In the genomic region with DNA sequence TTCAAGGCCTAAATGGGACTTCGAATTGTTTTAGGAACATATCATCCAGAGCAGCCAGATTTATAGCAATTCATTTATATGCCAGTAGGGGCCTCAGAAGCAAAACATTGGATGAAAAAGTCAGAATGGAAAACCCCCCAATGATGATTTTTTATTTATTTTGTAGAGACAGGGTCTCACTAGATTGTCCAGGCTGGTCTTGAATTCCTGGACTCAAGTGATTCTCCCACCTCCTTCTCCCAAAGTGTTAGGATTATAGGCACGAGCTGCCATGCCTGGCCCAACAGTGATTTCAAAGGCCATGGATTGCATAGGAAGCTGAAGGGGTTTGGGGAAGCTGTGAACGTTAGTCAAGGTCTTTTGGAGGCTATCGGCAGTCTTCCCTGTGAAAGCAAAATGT, we compare ENCODE assay signal across 11 cellular contexts. TPM values are rescaled to one million over a fixed set of nuclear protein-coding genes. Genes with fewer than 3 reads are reported as not detected.
DNase-seq lines count a peak whose midpoint lies in the region; ATAC-seq and TF ChIP-seq lines count a peak whose summit lies in the region.
"Had no signal": no experiment of that assay in that cellular context is flagged by ENCODE, and none has a peak within 500 bp of the region (broad histone marks: within the 10 kb centered on the region; RNA-seq: fewer than 3 reads in every experiment).

No MANE protein-coding gene starts in this region.

- no peaks in the 10 kb centered on the region for H3K27me3 ChIP-seq in tibial artery
- H3K27me3 ChIP-seq: SJSA1 had no signal

- H3K36me3 ChIP-seq in tibial artery: no peaks in the 10 kb centered on the region

- H3K4me1 ChIP-seq in tibial artery: peaks cover 0 to 16% (median 11%) of the 10 kb centered on the region in 4 donors

- H3K9me3 Mint-ChIP-seq in activated CD8-positive, alpha-beta T cell treated with anti-CD3 and anti-CD28 coated beads for 36 hours: no peaks in the 10 kb centered on the region
- H3K9me3 Mint-ChIP-seq in activated CD8-positive, alpha-beta T cell treated with anti-CD3 and anti-CD28 coated beads, Interleukin-2, amount 10 ng/mL, durations not matched to agents 7 days and 5 days (ENCODE audit: insufficient read depth): no peaks in the 10 kb centered on the region

- peaks cover 6% of the 10 kb centered on the region for H3K36me3 Mint-ChIP-seq in activated CD8-positive, alpha-beta T cell treated with anti-CD3 and anti-CD28 coated beads for 36 hours (ENCODE audit: low read depth)
- H3K36me3 Mint-ChIP-seq in activated CD8-positive, alpha-beta T cell treated with anti-CD3 and anti-CD28 coated beads, Interleukin-2, amount 10 ng/mL, durations not matched to agents 7 days and 5 days (ENCODE audit: low read depth): peaks cover 13% of the 10 kb centered on the region

- ATAC-seq in activated CD8-positive, alpha-beta T cell treated with anti-CD3 and anti-CD28 coated beads for 36 hours: no peak
- ATAC-seq in activated CD8-positive, alpha-beta T cell treated with anti-CD3 and anti-CD28 coated beads, Interleukin-2, amount 10 ng/mL, durations not matched to agents 7 days and 5 days: no peak

- POLR2A ChIA-PET in activated CD8-positive, alpha-beta T cell treated with anti-CD3 and anti-CD28 coated beads for 36 hours (lab: Charles Lee): interaction anchor here (1.0 kb wide), 1 partner anchor 14 kb away, joined by 4 read pairs; no protein-coding TSS in a partner anchor
- POLR2A ChIA-PET in activated CD8-positive, alpha-beta T cell treated with anti-CD3 and anti-CD28 coated beads, Interleukin-2, amount 10 ng/mL, durations not matched to agents 7 days and 5 days (lab: Charles Lee): interaction anchor here (0.6 kb wide), 1 partner anchor 124 kb away, joined by 4 read pairs; no protein-coding TSS in a partner anchor

- H3K27me3 Mint-ChIP-seq in activated CD8-positive, alpha-beta T cell treated with anti-CD3 and anti-CD28 coated beads for 36 hours: no peaks in the 10 kb centered on the region
- H3K27me3 Mint-ChIP-seq in activated CD8-positive, alpha-beta T cell treated with anti-CD3 and anti-CD28 coated beads, Interleukin-2, amount 10 ng/mL, durations not matched to agents 7 days and 5 days (ENCODE audit: low read depth): no peaks in the 10 kb centered on the region

- H3K27ac ChIP-seq in tibial artery: no peak overlapping the region

- no peak overlapping the region for H3K27ac Mint-ChIP-seq in activated CD8-positive, alpha-beta T cell treated with anti-CD3 and anti-CD28 coated beads for 36 hours
- no peak overlapping the region for H3K27ac Mint-ChIP-seq in activated CD8-positive, alpha-beta T cell treated with anti-CD3 and anti-CD28 coated beads, Interleukin-2, amount 10 ng/mL, durations not matched to agents 7 days and 5 days

- no peaks in the 10 kb centered on the region for H3K9me3 ChIP-seq in tibial artery
- H3K9me3 ChIP-seq: SJSA1 had no signal

- no peak overlapping the region for H3K4me3 Mint-ChIP-seq in activated CD8-positive, alpha-beta T cell treated with anti-CD3 and anti-CD28 coated beads for 36 hours
- no peak overlapping the region for H3K4me3 Mint-ChIP-seq in activated CD8-positive, alpha-beta T cell treated with anti-CD3 and anti-CD28 coated beads, Interleukin-2, amount 10 ng/mL, durations not matched to agents 7 days and 5 days

- peaks cover 24% of the 10 kb centered on the region for H3K4me1 Mint-ChIP-seq in activated CD8-positive, alpha-beta T cell treated with anti-CD3 and anti-CD28 coated beads for 36 hours (ENCODE audit: low read depth)
- peaks cover 16% of the 10 kb centered on the region for H3K4me1 Mint-ChIP-seq in activated CD8-positive, alpha-beta T cell treated with anti-CD3 and anti-CD28 coated beads, Interleukin-2, amount 10 ng/mL, durations not matched to agents 7 days and 5 days (ENCODE audit: low read depth)

- intact Hi-C loops in activated CD8-positive, alpha-beta T cell treated with anti-CD3 and anti-CD28 coated beads for 36 hours (cut with micrococcal nuclease): no loop called here
- intact Hi-C loops in tibial artery (cut with DNase I; ENCODE audit: low total_unique reads): no loop called here

- peak; percentile 51 for TF ChIP-seq CTCF in activated CD8-positive, alpha-beta T cell treated with anti-CD3 and anti-CD28 coated beads for 36 hours (IDR thresholded peaks at IDR 0.05)
- TF ChIP-seq CTCF in fibroblast of mammary gland (conservative IDR thresholded peaks at IDR 0.05; ENCODE audit: control insufficient read depth, insufficient read depth, low read depth, low read length) (peak; percentile 52), tibial artery (IDR thresholded peaks at IDR 0.05) (peak; percentile 14 to 29)

- H3K4me3 ChIP-seq in fibroblast of mammary gland (ENCODE audit: control insufficient read depth, low read depth, low read length): no peak overlapping the region
- H3K4me3 ChIP-seq in tibial artery: no peak overlapping the region
- H3K4me3 ChIP-seq: SJSA1 had no signal

- no peak for DNase-seq in activated CD8-positive, alpha-beta T cell treated with anti-CD3 and anti-CD28 coated beads for 36 hours
- no peak for DNase-seq in activated CD8-positive, alpha-beta T cell treated with anti-CD3 and anti-CD28 coated beads, Interleukin-2, amount 10 ng/mL, durations not matched to agents 7 days and 5 days
- DNase-seq in RKO (ENCODE audit: low spot score) (peak; percentile 44), fibroblast of mammary gland (ENCODE audit: low read depth) (no peak), tibial artery (no peak), NOMO-1 (lab: John Stamatoyannopoulos, UW; ENCODE audit: unreplicated experiment in 2 of 2) (no peak), NCI-H146 treated with DMSO at 0.1 percent for 48 hours (lab: John Stamatoyannopoulos, UW; ENCODE audit: unreplicated experiment) (no peak), AG08395 (ENCODE audit: low spot score) (no peak)
- DNase-seq: activated gamma-delta T cell treated with Interleukin-2 at 50 U/mL for 16 hours; stimulated activated CD4-positive, alpha-beta T cell treated with anti-CD3 and anti-CD28 coated beads, Interleukin-15, amount 100 ng/mL, for 24 hours had no signal

- CTCF ChIA-PET in activated CD8-positive, alpha-beta T cell treated with anti-CD3 and anti-CD28 coated beads for 36 hours (lab: Charles Lee): interaction anchor here (0.6 to 3.4 kb wide), 5 partner anchors 9 to 388 kb away, joined by 3 to 21 read pairs (median 4); no protein-coding TSS in a partner anchor
- CTCF ChIA-PET in activated CD8-positive, alpha-beta T cell treated with anti-CD3 and anti-CD28 coated beads, Interleukin-2, amount 10 ng/mL, durations not matched to agents 7 days and 5 days (lab: Charles Lee): interaction anchor here (0.9 to 1.6 kb wide), 7 partner anchors 9 to 47 kb away, joined by 3 to 16 read pairs (median 3); no protein-coding TSS in a partner anchor

RNA-seq across cellular contexts. Expression of gene TTC7A, which starts 3.6 kb away (rescaled TPM):
- 10 to 100 TPM; 51.6 to 54.7 TPM for total RNA-seq in activated CD8-positive, alpha-beta T cell treated with anti-CD3 and anti-CD28 coated beads for 36 hours
- total RNA-seq in activated CD8-positive, alpha-beta T cell treated with anti-CD3 and anti-CD28 coated beads, Interleukin-2, amount 10 ng/mL, durations not matched to agents 7 days and 5 days: 10 to 100 TPM; 59.3 to 61.0 TPM

RNA-seq across cellular contexts. Expression of gene MCFD2, which starts 21.9 kb away (rescaled TPM):
- 10 to 100 TPM; 27.7 to 31.8 TPM for total RNA-seq in activated CD8-positive, alpha-beta T cell treated with anti-CD3 and anti-CD28 coated beads for 36 hours
- total RNA-seq in activated CD8-positive, alpha-beta T cell treated with anti-CD3 and anti-CD28 coated beads, Interleukin-2, amount 10 ng/mL, durations not matched to agents 7 days and 5 days: 10 to 100 TPM; 41.7 to 44.3 TPM
